Comparison of ENCODE assay signal across 20 cellular contexts in genomic region chr17:73958453-73958852, GRCh38.
DNase-seq lines count a peak whose midpoint lies in the region; ATAC-seq, FAIRE-seq and TF ChIP-seq lines count a peak whose summit lies in the region.
"Had no signal": no experiment of that assay in that cellular context is flagged by ENCODE, and none has a peak within 500 bp of the region (broad histone marks: within the 10 kb centered on the region; RNA-seq: fewer than 3 reads in every experiment).

No MANE protein-coding gene starts in this region.

- no peaks in the 10 kb centered on the region for H3F3A ChIP-seq in SK-N-SH (replicated peaks; ENCODE audit: insufficient read depth)

- no peak overlapping the region for H2BK120ac ChIP-seq in mesendoderm (ENCODE audit: low read depth, low read length)

- no peak overlapping the region for H2AFZ ChIP-seq in HepG2 (ENCODE audit: low read length)
- no peak overlapping the region for H2AFZ ChIP-seq in SK-N-SH (ENCODE audit: low read depth)

- no peak overlapping the region for H3K23ac ChIP-seq in mesendoderm (ENCODE audit: low read length)

- no peak for ATAC-seq in HepG2
- no peak for ATAC-seq in right lobe of liver
- no peak for ATAC-seq in HG02970 (IDR thresholded peaks at IDR 0.05; ENCODE audit: low FRiP score, unreplicated experiment)
- ATAC-seq: CD8-positive, alpha-beta T cell had no signal

- POLR2A ChIA-PET in HepG2 (lab: Yijun Ruan, JAX), result no interaction called here
- POLR2A ChIA-PET in SK-N-SH (lab: Yijun Ruan, JAX), result no interaction called here

- BruUV-seq in HepG2 (replicated peaks; lab: Mats Ljungman, UMichigan), result no TSS peak

- CTCF ChIA-PET in HepG2 (lab: Yijun Ruan, JAX; ENCODE audit: low intra/inter-chr PET ratio, low total read pairs) (no interaction called here), SK-N-SH (lab: Yijun Ruan, JAX) (interaction anchor here (1.0 to 5.7 kb wide), 18 partner anchors 9 to 372 kb away, joined by 3 to 37 read pairs (median 8); partner anchors contain the start of gene SDK2)

- H3K36me3 ChIP-seq in HepG2 (replicated peaks in 1 of 2; ENCODE audit: control insufficient read depth in 1 of 2, insufficient read depth in 2 of 2, low read length in 2 of 2), result no peaks in the 10 kb centered on the region
- no peaks in the 10 kb centered on the region for H3K36me3 ChIP-seq in right lobe of liver
- H3K36me3 ChIP-seq in mesendoderm (ENCODE audit: control insufficient read depth, insufficient read depth, low read length), result no peaks in the 10 kb centered on the region
- no peaks in the 10 kb centered on the region for H3K36me3 ChIP-seq in neutrophil
- no peaks in the 10 kb centered on the region for H3K36me3 ChIP-seq in SK-N-SH (replicated peaks in 1 of 2; ENCODE audit: control insufficient read depth in 1 of 2, insufficient read depth in 2 of 2, low read length in 1 of 2)
- H3K36me3 ChIP-seq: BLaER1 had no signal

- DNase-seq in HepG2 (ENCODE audit: low spot score) (no peak), right lobe of liver (no peak), mesendoderm (no peak), SK-N-SH (no peak)
- DNase-seq: Caco-2; CD4-positive, CD25-positive, alpha-beta regulatory T cell; CD8-positive, alpha-beta T cell; DMS153; DND-41; GOT3; HCEC 1CT had no signal

- H3K27ac ChIP-seq in HepG2 (ENCODE audit: extremely low read length, insufficient read depth, low read length) (no peak overlapping the region), right lobe of liver (no peak overlapping the region), mesendoderm (ENCODE audit: low read depth, low read length) (no peak overlapping the region), neutrophil (peak overlapping the region; percentile 68), SK-N-SH (ENCODE audit: low read depth in 2 of 2, low read length in 1 of 2) (no peak overlapping the region)
- H3K27ac ChIP-seq: 22Rv1, BLaER1, C4-2B had no signal

- H2AK5ac ChIP-seq in mesendoderm (ENCODE audit: low read length), result no peak overlapping the region

- H3K4me3 ChIP-seq in HepG2 (replicated peaks in 1 of 3; ENCODE audit: insufficient read depth in 1 of 3, low read depth in 2 of 3, low read length in 3 of 3) (no peak overlapping the region), right lobe of liver (no peak overlapping the region), mesendoderm (ENCODE audit: low read length) (no peak overlapping the region), neutrophil (ENCODE audit: low read depth in 1 of 2, low read length in 1 of 2) (no peak overlapping the region), SK-N-SH (ENCODE audit: low read depth in 2 of 2, low read length in 1 of 2) (no peak overlapping the region)
- H3K4me3 ChIP-seq: BLaER1 had no signal

- intact Hi-C loops in HepG2 (cut with micrococcal nuclease; ENCODE audit: unreplicated experiment), result loop anchor here (5.0 kb wide), 2 partner anchors 306 to 361 kb away; no protein-coding TSS in a partner anchor
- intact Hi-C loops in right lobe of liver (cut with DNase I), result loop anchor here in 1 of 2 donors (10.0 kb wide), 1 partner anchor 524 kb away; no protein-coding TSS in a partner anchor

- peak overlapping the region; percentile 22 for H3K18ac ChIP-seq in mesendoderm (ENCODE audit: low read length)

- TF ChIP-seq EP300 in HepG2 (IDR thresholded peaks at IDR 0.05; ENCODE audit: low read depth in 2 of 2, low read length in 2 of 2) (no peak), HepG2 (CRISPR knock-in tag; IDR thresholded peaks at IDR 0.05; ENCODE audit: borderline replicate concordance) (no peak), SK-N-SH (IDR thresholded peaks at IDR 0.05; ENCODE audit: borderline replicate concordance in 1 of 2, low read depth in 1 of 2, low read length in 1 of 2) (no peak)

- TF ChIP-seq POLR2A in HepG2 (IDR thresholded peaks at IDR 0.05; ENCODE audit: insufficient read depth in 1 of 2, low read depth in 2 of 2, low read length in 2 of 2), result no peak
- TF ChIP-seq POLR2A in right lobe of liver (IDR thresholded peaks at IDR 0.05), result no peak

- H3K79me2 ChIP-seq in HepG2 (ENCODE audit: insufficient read depth, low read length) (no peaks in the 10 kb centered on the region), mesendoderm (ENCODE audit: control insufficient read depth, insufficient read depth, low read length) (no peaks in the 10 kb centered on the region), SK-N-SH (ENCODE audit: insufficient read depth) (no peaks in the 10 kb centered on the region)

- 0 out of 2 replicates have a peak, but pooled peaks cover 7% of the 10 kb centered on the region for H3K9me3 ChIP-seq in HepG2 (ENCODE audit: low read length)
- H3K9me3 ChIP-seq in right lobe of liver, result no peaks in the 10 kb centered on the region
- H3K9me3 ChIP-seq in neutrophil, result no peaks in the 10 kb centered on the region
- peaks cover 13% of the 10 kb centered on the region; the same call in 1 of the 2 replicates for H3K9me3 ChIP-seq in SK-N-SH

- no peaks in the 10 kb centered on the region for H3K4me1 ChIP-seq in HepG2 (ENCODE audit: insufficient read depth, low read length)
- H3K4me1 ChIP-seq in right lobe of liver, result no peaks in the 10 kb centered on the region
- H3K4me1 ChIP-seq in mesendoderm (ENCODE audit: control insufficient read depth, low read depth, low read length), result no peaks in the 10 kb centered on the region
- peaks cover 35 to 47% of the 10 kb centered on the region in 2 experiments for H3K4me1 ChIP-seq in neutrophil (ENCODE audit: control insufficient read depth in 1 of 2, insufficient read depth in 1 of 2, low read depth in 1 of 2, low read length in 1 of 2)
- peaks cover 0 to 6% of the 10 kb centered on the region in 2 experiments; a peak in 1 of 4 replicates for H3K4me1 ChIP-seq in SK-N-SH (ENCODE audit: control insufficient read depth in 1 of 2, insufficient read depth in 2 of 2, low read depth in 1 of 2, low read length in 1 of 2)

- no peak overlapping the region for H3K4me2 ChIP-seq in HepG2 (ENCODE audit: low read depth, low read length)
- no peak overlapping the region for H3K4me2 ChIP-seq in mesendoderm (ENCODE audit: low read length)
- no peak overlapping the region for H3K4me2 ChIP-seq in SK-N-SH

- 1% methylated on average over 4 of the region's 4 CpGs for WGBS in HepG2 (ENCODE audit: low lambda C conversion rate)
- WGBS in right lobe of liver (ENCODE audit: insufficient coverage, low coverage, low lambda C conversion rate, missing lambda C conversion rate), result 38% methylated on average over 4 of the region's 4 CpGs
- no CpG with 5 or more reads among the region's 4 CpGs for WGBS in mesendoderm (ENCODE audit: extremely low coverage, insufficient coverage, low lambda C conversion rate)
- WGBS in SK-N-SH (ENCODE audit: low lambda C conversion rate), result 33% methylated on average over 4 of the region's 4 CpGs

- H3K56ac ChIP-seq in mesendoderm (ENCODE audit: low read length), result no peak overlapping the region

- no peak for TF ChIP-seq CTCF in HepG2 (CRISPR knock-in tag; IDR thresholded peaks at IDR 0.05)
- TF ChIP-seq CTCF in right lobe of liver (IDR thresholded peaks at IDR 0.05), result no peak
- no peak for TF ChIP-seq CTCF in neutrophil (IDR thresholded peaks at IDR 0.05)
- TF ChIP-seq CTCF in SK-N-SH (IDR thresholded peaks at IDR 0.05), result no peak

- TF ChIP-seq RAD21 in HepG2 (CRISPR knock-in tag; IDR thresholded peaks at IDR 0.05) (no peak), SK-N-SH (IDR thresholded peaks at IDR 0.05; ENCODE audit: low read length) (no peak)

- no peak overlapping the region for H2BK15ac ChIP-seq in mesendoderm (replicated peaks; ENCODE audit: low read depth)

- H3K4ac ChIP-seq in mesendoderm (ENCODE audit: low read depth, low read length), result no peak overlapping the region

- in situ Hi-C loops in HepG2 (cut with HindIII; ENCODE audit: extremely low pct_ligation_motif_present, low pct_unique_long_range_greater_than_20kb), result loop anchor here (10.0 to 25.0 kb wide), 2 partner anchors 314 to 521 kb away; partner anchors contain the start of gene SDK2

- H4K20me1 ChIP-seq in HepG2 (ENCODE audit: insufficient read depth, low read length), result no peaks in the 10 kb centered on the region
- H4K20me1 ChIP-seq in SK-N-SH (ENCODE audit: insufficient read depth), result no peaks in the 10 kb centered on the region
- H4K20me1 ChIP-seq: BLaER1 had no signal

- no peak overlapping the region for H2BK5ac ChIP-seq in mesendoderm (ENCODE audit: low read length)

- H4K8ac ChIP-seq in mesendoderm (ENCODE audit: low read depth, low read length), result no peak overlapping the region

- no peaks in the 10 kb centered on the region for H3K79me1 ChIP-seq in mesendoderm (ENCODE audit: low read length)

- H3K27me3 ChIP-seq in HepG2 (ENCODE audit: control insufficient read depth in 1 of 2, insufficient read depth in 2 of 2, low read length in 2 of 2), result peaks cover 3 to 17% of the 10 kb centered on the region in 2 experiments; a peak in 4 of 5 replicates
- H3K27me3 ChIP-seq in right lobe of liver, result peaks cover 0 to 5% of the 10 kb centered on the region in 2 donors
- H3K27me3 ChIP-seq in mesendoderm (ENCODE audit: insufficient read depth, low read length, poor library complexity), result no peaks in the 10 kb centered on the region
- H3K27me3 ChIP-seq in neutrophil, result peaks cover 15% of the 10 kb centered on the region
- no peaks in the 10 kb centered on the region for H3K27me3 ChIP-seq in SK-N-SH (ENCODE audit: insufficient read depth)
- H3K27me3 ChIP-seq: BLaER1 had no signal

- FAIRE-seq in HepG2 (lab: Jason Lieb, UNC), result no peak
- FAIRE-seq: A204.1, G401.6, GM12892, H54 had no signal

- H3K9me2 ChIP-seq in SK-N-SH, result no peaks in the 10 kb centered on the region; the same call in 1 of the 2 replicates

- no peak overlapping the region for H3K9ac ChIP-seq in HepG2 (ENCODE audit: insufficient read depth, low read depth, low read length)
- no peak overlapping the region for H3K9ac ChIP-seq in mesendoderm (ENCODE audit: low read length)
- H3K9ac ChIP-seq in SK-N-SH, result no peak overlapping the region
- H3K9ac ChIP-seq: BLaER1 had no signal

- H4K5ac ChIP-seq in mesendoderm (ENCODE audit: low read length), result no peak overlapping the region

TF ChIP-seq in HepG2, 621 proteins besides CTCF, POLR2A, EP300 and RAD21:
- TF ChIP-seq CEBPB (IDR thresholded peaks at IDR 0.05; ENCODE audit: borderline replicate concordance, low read depth, low read length), result peak; percentile 28; the same call in 1 of the 2 replicates
- peak; percentile 55; the same call in 1 of the 2 replicates for TF ChIP-seq ATF7 (IDR thresholded peaks at IDR 0.05)
- no peak for TF ChIP-seq ATF7 (CRISPR knock-in tag; IDR thresholded peaks at IDR 0.05)
- TF ChIP-seq ZNF263 (CRISPR knock-in tag; IDR thresholded peaks at IDR 0.05), result no peak

TF ChIP-seq in SK-N-SH, 30 proteins besides CTCF, POLR2A, EP300 and RAD21 (continues in another document):
- TF ChIP-seq POLR2AphosphoS5 (IDR thresholded peaks at IDR 0.05; ENCODE audit: low read depth, low read length) (no peak), YY1 (IDR thresholded peaks at IDR 0.05; ENCODE audit: low read depth) (no peak), PBX3 (IDR thresholded peaks at IDR 0.05) (no peak)
